8 cellular contexts compared by ENCODE assay signal in genomic region chr2:170771049-170771937, GRCh38. TPM values are rescaled to one million over a fixed set of nuclear protein-coding genes. Genes with fewer than 3 reads are reported as not detected.
DNase-seq lines count a peak whose midpoint lies in the region; ATAC-seq and TF ChIP-seq lines count a peak whose summit lies in the region.

No MANE protein-coding gene starts in this region.

- intact Hi-C loops in lower leg skin (cut with DNase I; ENCODE audit: low total_unique reads): no loop called here

- H3K4me3 ChIP-seq in BJ (ENCODE audit: low read depth, low read length) (peak overlapping the region; percentile 62), lower leg skin (ENCODE audit: low read depth, poor library complexity, severe bottlenecking) (peak overlapping the region; percentile 56)

- DNase-seq in BJ (ENCODE audit: low read depth) (no peak), SK-N-DZ (ENCODE audit: low spot score) (peak; percentile 9), cerebellum (ENCODE audit: low spot score) (peak; percentile 3), lower leg skin (ENCODE audit: low spot score in 2 of 2) (peak in 1 of 2 donors; percentile 15), GF-D8 (lab: John Stamatoyannopoulos, UW) (no peak)
- peak; percentile 37 for DNase-seq in stimulated activated naive CD4-positive, alpha-beta T cell treated with Interleukin-2 at 50 U/mL for 16 hours (lab: John Stamatoyannopoulos, UW)

- POLR2A ChIA-PET in BJ (lab: Charles Lee): interaction anchor here (1.3 kb wide), 1 partner anchor 32 kb away, joined by 3 read pairs; no protein-coding TSS in a partner anchor

- 4% methylated on average over 27 to 32 of the region's 51 CpGs for WGBS in lower leg skin, 2 donors

- CTCF ChIA-PET in BJ (lab: Yijun Ruan, JAX): interaction anchor here (1.2 kb wide), 1 partner anchor 33 kb away, joined by 4 read pairs; no protein-coding TSS in a partner anchor

- no peak for TF ChIP-seq POLR2A in lower leg skin (IDR thresholded peaks at IDR 0.05)

- ATAC-seq in GM19023 (IDR thresholded peaks at IDR 0.05; ENCODE audit: unreplicated experiment) (peak; percentile 48), HG03135 (IDR thresholded peaks at IDR 0.05; ENCODE audit: unreplicated experiment) (peak; percentile 37)

- TF ChIP-seq CTCF in BJ (IDR thresholded peaks at IDR 0.05; ENCODE audit: insufficient read depth, low read depth, low read length): no peak
- TF ChIP-seq CTCF in lower leg skin (IDR thresholded peaks at IDR 0.05): no peak

- H3K36me3 ChIP-seq in BJ (ENCODE audit: control insufficient read depth, insufficient read depth, low read length): no peaks in the 10 kb centered on the region

- peaks cover 7% of the 10 kb centered on the region for H3K27me3 ChIP-seq in BJ (ENCODE audit: control insufficient read depth, insufficient read depth, low read length)

RNA-seq across cellular contexts. Expression of gene ERICH2, which starts 1.1 kb away (rescaled TPM):
- polyA plus RNA-seq in BJ (2011; rRNA removed): not detected in 2 replicates
- polyA minus RNA-seq in BJ (2011; rRNA and poly(A)+ RNA removed): not detected in 2 replicates
- not detected in 2 replicates for polyA plus RNA-seq in SK-N-DZ (2014; cell fraction: cytosol; rRNA removed)
- not detected in 2 replicates for polyA plus RNA-seq in SK-N-DZ (2014; cell fraction: nucleus; rRNA removed)
- total RNA-seq in cerebellum (not detected), lower leg skin (under 1 TPM in 1 of 4 donors, not detected in 3; 0.58 TPM)

RNA-seq across cellular contexts. Expression of gene GAD1, which starts 45.4 kb away (rescaled TPM):
- 0.25 and 0.63 TPM in 2 replicates for polyA plus RNA-seq in BJ (2011; rRNA removed)
- 0.46 TPM in 1 of 2 replicates, not detected in the other for polyA minus RNA-seq in BJ (2011; rRNA and poly(A)+ RNA removed)
- 0.34 TPM in 1 of 2 replicates, not detected in the other for polyA plus RNA-seq in SK-N-DZ (2014; cell fraction: cytosol; rRNA removed)
- not detected in 2 replicates for polyA plus RNA-seq in SK-N-DZ (2014; cell fraction: nucleus; rRNA removed)
- 154 TPM for total RNA-seq in cerebellum
- under 1 TPM in 1 of 4 donors, not detected in 3; 0.05 TPM for total RNA-seq in lower leg skin

RNA-seq across cellular contexts. Expression of gene SP5, which starts 56.2 kb away (rescaled TPM):
- polyA plus RNA-seq in BJ (2011; rRNA removed): not detected in 2 replicates
- not detected in 2 replicates for polyA minus RNA-seq in BJ (2011; rRNA and poly(A)+ RNA removed)
- polyA plus RNA-seq in SK-N-DZ (2014; cell fraction: cytosol; rRNA removed): not detected in 2 replicates
- not detected in 2 replicates for polyA plus RNA-seq in SK-N-DZ (2014; cell fraction: nucleus; rRNA removed)
- 17.5 TPM for total RNA-seq in cerebellum
- total RNA-seq in lower leg skin: 1 to 10 TPM; 1.8 to 6.5 (median 3.2) TPM

Comparison
In these comparisons a context has a peak if more than half of its experiments do, and no peak if none do; other contexts are left out.
1. DNase-seq: peak in SK-N-DZ (single experiment), cerebellum (single experiment) and stimulated activated naive CD4-positive, alpha-beta T cell treated with Interleukin-2 at 50 U/mL for 16 hours (single experiment); none in BJ (single experiment) and GF-D8 (single experiment).
2. RNA of gene GAD1, which starts 45.4 kb away (total RNA-seq): 154 TPM in cerebellum (single experiment); 0.05 TPM in lower leg skin; every median in the first group is over 100 times any median in the second.